Comparison of ENCODE assay signal across 16 cellular contexts in the genomic region with DNA sequence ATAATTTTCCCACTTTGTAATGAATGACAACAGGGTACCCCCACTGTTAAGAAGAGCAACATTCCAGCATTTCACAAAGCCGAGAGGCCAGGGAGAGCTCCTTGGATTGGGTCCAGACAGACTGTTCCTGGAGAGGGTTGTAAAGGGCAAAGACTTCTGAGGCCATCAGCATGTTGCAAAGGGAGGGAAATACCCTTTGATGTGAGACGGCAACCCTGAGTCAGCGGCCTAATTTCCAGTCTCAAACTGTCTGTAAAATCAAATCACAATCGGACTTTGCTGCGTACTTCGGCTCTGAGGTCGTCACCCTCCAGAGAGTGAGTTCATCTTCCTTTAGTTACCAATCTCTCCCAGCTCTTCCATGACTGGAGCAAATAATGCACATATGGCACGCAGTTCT.
DNase-seq lines count a peak whose midpoint lies in the region; ATAC-seq and TF ChIP-seq lines count a peak whose summit lies in the region.
"Had no signal": no experiment of that assay in that cellular context is flagged by ENCODE, and none has a peak within 500 bp of the region (broad histone marks: within the 10 kb centered on the region; RNA-seq: fewer than 3 reads in every experiment).

No MANE protein-coding gene starts in this region.

- H3K36me3 Mint-ChIP-seq in activated T-helper 1 cell treated with anti-CD3 and anti-CD28 coated beads, Interleukin-12 subunit alpha, Interleukin-12 subunit beta, Interleukin-2, Interleukin-4 antibody, amounts not matched to agents 30 ng/mL and 10 ng/mL and 1 ng/mL, durations not matched to agents 14 hours and 24 hours and 36 hours (ENCODE audit: low read depth) = no peaks in the 10 kb centered on the region
- H3K36me3 Mint-ChIP-seq: memory B cell had no signal

- no peak overlapping the region for H3K4me3 Mint-ChIP-seq in activated T-helper 1 cell treated with anti-CD3 and anti-CD28 coated beads, Interleukin-12 subunit alpha, Interleukin-12 subunit beta, Interleukin-2, Interleukin-4 antibody, amounts not matched to agents 30 ng/mL and 10 ng/mL and 1 ng/mL, durations not matched to agents 14 hours and 24 hours and 36 hours
- H3K4me3 Mint-ChIP-seq: effector memory CD8-positive, alpha-beta T cell; memory B cell had no signal

- no peak overlapping the region for H3K27ac ChIP-seq in esophagus muscularis mucosa (replicated peaks in 1 of 4)

- peak; percentile 94 for ATAC-seq in omental fat pad (ENCODE audit: low FRiP score)
- ATAC-seq: effector memory CD8-positive, alpha-beta T cell had no signal

- no peaks in the 10 kb centered on the region for H3K4me1 Mint-ChIP-seq in activated T-helper 1 cell treated with anti-CD3 and anti-CD28 coated beads, Interleukin-12 subunit alpha, Interleukin-12 subunit beta, Interleukin-2, Interleukin-4 antibody, amounts not matched to agents 30 ng/mL and 10 ng/mL and 1 ng/mL, durations not matched to agents 14 hours and 24 hours and 36 hours (ENCODE audit: low read depth)
- H3K4me1 Mint-ChIP-seq: memory B cell had no signal

- peak; percentile 21 for DNase-seq in EH (ENCODE audit: low read depth)
- peak; percentile 55 for DNase-seq in M059J (ENCODE audit: low read depth)
- peak; percentile 31 for DNase-seq in esophagus muscularis mucosa (ENCODE audit: extremely low spot score)
- DNase-seq in omental fat pad (ENCODE audit: low spot score) = no peak
- DNase-seq in head of caudate nucleus = no peak
- no peak for DNase-seq in NCI-H2107 treated with DMSO at 0.1 percent for 48 hours (lab: John Stamatoyannopoulos, UW; ENCODE audit: unreplicated experiment)
- DNase-seq in activated T-helper 1 cell treated with anti-CD3 and anti-CD28 coated beads, Interleukin-12 subunit alpha, Interleukin-12 subunit beta, Interleukin-2, Interleukin-4 antibody, amounts not matched to agents 30 ng/mL and 10 ng/mL and 1 ng/mL, durations not matched to agents 14 hours and 24 hours and 36 hours (ENCODE audit: low spot score) = no peak
- no peak for DNase-seq in NOMO-1 (lab: John Stamatoyannopoulos, UW; ENCODE audit: unreplicated experiment in 2 of 2)
- DNase-seq: activated T-cell treated with anti-CD3 and anti-CD28 coated beads, Interleukin-2, amount 50 U/mL, for 1 hour; DND-41; effector memory CD8-positive, alpha-beta T cell; KBM-7; NCI-H510A; substantia nigra; SW 1271 had no signal

- H3K36me3 ChIP-seq in esophagus muscularis mucosa = no peaks in the 10 kb centered on the region

- H3K27me3 Mint-ChIP-seq in activated T-helper 1 cell treated with anti-CD3 and anti-CD28 coated beads, Interleukin-12 subunit alpha, Interleukin-12 subunit beta, Interleukin-2, Interleukin-4 antibody, amounts not matched to agents 30 ng/mL and 10 ng/mL and 1 ng/mL, durations not matched to agents 14 hours and 24 hours and 36 hours (ENCODE audit: insufficient read depth) = peaks cover 3% of the 10 kb centered on the region

- TF ChIP-seq EP300 in esophagus muscularis mucosa (IDR thresholded peaks at IDR 0.05) = no peak

- 41% methylated on average over 8 of the region's 8 CpGs for WGBS in esophagus muscularis mucosa

- no peaks in the 10 kb centered on the region for H3K9me3 Mint-ChIP-seq in activated T-helper 1 cell treated with anti-CD3 and anti-CD28 coated beads, Interleukin-12 subunit alpha, Interleukin-12 subunit beta, Interleukin-2, Interleukin-4 antibody, amounts not matched to agents 30 ng/mL and 10 ng/mL and 1 ng/mL, durations not matched to agents 14 hours and 24 hours and 36 hours
- H3K9me3 Mint-ChIP-seq: effector memory CD8-positive, alpha-beta T cell; memory B cell had no signal

- H3K4me1 ChIP-seq in esophagus muscularis mucosa = peaks cover 0 to 10% (median 6%) of the 10 kb centered on the region in 4 donors

- TF ChIP-seq POLR2A in esophagus muscularis mucosa (IDR thresholded peaks at IDR 0.05; ENCODE audit: low read depth) = no peak

- TF ChIP-seq CTCF in esophagus muscularis mucosa (IDR thresholded peaks at IDR 0.05) (no peak), omental fat pad (IDR thresholded peaks at IDR 0.05) (no peak)

- H3K27ac Mint-ChIP-seq in activated T-helper 1 cell treated with anti-CD3 and anti-CD28 coated beads, Interleukin-12 subunit alpha, Interleukin-12 subunit beta, Interleukin-2, Interleukin-4 antibody, amounts not matched to agents 30 ng/mL and 10 ng/mL and 1 ng/mL, durations not matched to agents 14 hours and 24 hours and 36 hours = no peak overlapping the region
- H3K27ac Mint-ChIP-seq: effector memory CD8-positive, alpha-beta T cell; memory B cell had no signal

- no peaks in the 10 kb centered on the region for H3K9me3 ChIP-seq in esophagus muscularis mucosa

- no peaks in the 10 kb centered on the region for H3K27me3 ChIP-seq in esophagus muscularis mucosa

- intact Hi-C loops in esophagus muscularis mucosa (cut with DNase I) = no loop called here
- intact Hi-C loops in head of caudate nucleus (cut with DNase I) = no loop called here
- intact Hi-C loops in activated T-helper 1 cell treated with anti-CD3 and anti-CD28 coated beads, Interleukin-12 subunit alpha, Interleukin-12 subunit beta, Interleukin-2, Interleukin-4 antibody, amounts not matched to agents 30 ng/mL and 10 ng/mL and 1 ng/mL, durations not matched to agents 14 hours and 24 hours and 36 hours (cut with micrococcal nuclease) = no loop called here

- no peak overlapping the region for H3K4me3 ChIP-seq in esophagus muscularis mucosa

Comparison
In these comparisons a context has a peak if more than half of its experiments do, and no peak if none do; other contexts are left out.
1. DNase-seq: peak in EH (single experiment), M059J (single experiment) and esophagus muscularis mucosa (single experiment); none in omental fat pad (single experiment), head of caudate nucleus (0 of 42), NCI-H2107 treated with DMSO at 0.1 percent for 48 hours (single experiment), activated T-helper 1 cell treated with anti-CD3 and anti-CD28 coated beads, Interleukin-12 subunit alpha, Interleukin-12 subunit beta, Interleukin-2, Interleukin-4 antibody, amounts not matched to agents 30 ng/mL and 10 ng/mL and 1 ng/mL, durations not matched to agents 14 hours and 24 hours and 36 hours (single experiment) and NOMO-1 (0 of 2).